26 cellular contexts compared by ENCODE assay signal in the genomic region with DNA sequence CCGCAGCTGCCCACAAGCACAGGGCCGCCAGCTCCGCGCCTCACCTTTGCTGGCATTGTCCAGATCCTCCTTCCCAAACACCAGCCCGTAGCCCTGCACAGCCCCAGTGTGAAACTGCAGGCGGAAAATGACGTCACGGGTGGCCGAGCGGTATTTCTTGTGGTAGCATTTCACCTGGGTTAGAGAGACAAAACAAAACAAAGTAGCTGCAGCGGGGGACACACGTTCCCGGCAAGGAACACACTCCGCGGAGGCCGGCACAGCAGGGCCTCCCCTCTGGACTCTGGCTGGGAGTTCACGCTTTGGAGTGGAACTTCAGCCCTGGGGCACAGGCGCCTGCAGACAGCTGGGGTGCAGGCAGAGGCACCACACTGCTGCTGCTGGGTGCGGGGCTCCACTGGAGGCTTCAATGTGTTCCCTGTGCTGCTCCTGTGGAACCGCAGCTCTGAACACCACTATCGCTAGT.
A peak's percentile ranks its signal among the peaks of the same experiment; 100 is the strongest.
DNase-seq lines count a peak whose midpoint lies in the region; ATAC-seq lines count a peak whose summit lies in the region.
"Had no signal": no experiment of that assay in that cellular context is flagged by ENCODE, and none has a peak within 500 bp of the region (broad histone marks: within the 10 kb centered on the region; RNA-seq: fewer than 3 reads in every experiment).

No MANE protein-coding gene starts in this region.

- H2BK12ac ChIP-seq in trophoblast cell (ENCODE audit: low read length) = no peak overlapping the region

- H2BK5ac ChIP-seq in trophoblast cell (ENCODE audit: low read depth, low read length, poor library complexity) = peak overlapping the region; percentile 12

- H2AK5ac ChIP-seq in trophoblast cell (ENCODE audit: low read length) = no peak overlapping the region

- H3K79me1 ChIP-seq in trophoblast cell (ENCODE audit: low read length) = peaks cover 8% of the 10 kb centered on the region

- CTCF ChIA-PET in activated CD4-positive, alpha-beta T cell treated with anti-CD3 and anti-CD28 coated beads for 36 hours (lab: Charles Lee) = no interaction called here

- no peaks in the 10 kb centered on the region for H3K4me1 ChIP-seq in trophoblast cell (ENCODE audit: control insufficient read depth in 1 of 2, insufficient read depth in 2 of 2, low read length in 2 of 2)
- H3K4me1 ChIP-seq in effector memory CD4-positive, alpha-beta T cell (ENCODE audit: control insufficient read depth, insufficient read depth, low read length, poor library complexity, severe bottlenecking) = no peaks in the 10 kb centered on the region

- no peak overlapping the region for H3K14ac ChIP-seq in trophoblast cell (ENCODE audit: low read length)

- no peak overlapping the region for H4K12ac ChIP-seq in trophoblast cell (ENCODE audit: low read depth, low read length)

- no peak overlapping the region for H3K4me3 Mint-ChIP-seq in activated CD4-positive, alpha-beta T cell treated with anti-CD3 and anti-CD28 coated beads for 36 hours
- H3K4me3 Mint-ChIP-seq: activated naive CD8-positive, alpha-beta T cell; CD8-positive, alpha-beta T cell; central memory CD8-positive, alpha-beta T cell; stimulated activated naive B cell treated with anti-CD40 and anti-IgM and Interleukin-4, amounts not matched to agents 10 μg/mL and 1 μg/mL and 100 μg/mL, for 72 hours; T-helper 2 cell treated with Interferon-gamma antibody and Interleukin-4, amounts not matched to agents 5 μg/mL and 100 μg/mL, for 36 hours had no signal

- no peak overlapping the region for H4K91ac ChIP-seq in trophoblast cell (ENCODE audit: low read depth, low read length)

- WGBS in trophoblast cell (ENCODE audit: extremely low coverage, insufficient coverage, insufficient read length) = no CpG with 5 or more reads among the region's 21 CpGs

- no peak overlapping the region for H3K4me3 ChIP-seq in trophoblast cell (ENCODE audit: low read depth, low read length)
- H3K4me3 ChIP-seq in effector memory CD4-positive, alpha-beta T cell (ENCODE audit: insufficient read depth, low read depth, low read length, poor library complexity, severe bottlenecking) = no peak overlapping the region
- H3K4me3 ChIP-seq: ascending aorta, dorsolateral prefrontal cortex, lung, smooth muscle cell, tibial nerve had no signal

- H3K4ac ChIP-seq in trophoblast cell (ENCODE audit: low read depth, low read length) = no peak overlapping the region

- POLR2A ChIA-PET in activated CD4-positive, alpha-beta T cell treated with anti-CD3 and anti-CD28 coated beads for 36 hours (lab: Charles Lee) = no interaction called here

- no peaks in the 10 kb centered on the region for H3K9me3 ChIP-seq in trophoblast cell (ENCODE audit: insufficient read depth, low read depth, low read length)
- H3K9me3 ChIP-seq in effector memory CD4-positive, alpha-beta T cell (ENCODE audit: control insufficient read depth, low read length) = no peaks in the 10 kb centered on the region
- H3K9me3 ChIP-seq: ascending aorta, tibial nerve had no signal

- no peaks in the 10 kb centered on the region for H3K79me2 ChIP-seq in trophoblast cell (ENCODE audit: control insufficient read depth, insufficient read depth, low read length, poor library complexity)

- H2BK120ac ChIP-seq in trophoblast cell (ENCODE audit: insufficient read depth, low read length, poor library complexity) = peak overlapping the region; percentile 36

- peak overlapping the region; percentile 54 for H3K27ac ChIP-seq in trophoblast cell (ENCODE audit: low read depth, low read length)
- H3K27ac ChIP-seq in effector memory CD4-positive, alpha-beta T cell (ENCODE audit: insufficient read depth, low read length, poor library complexity, severe bottlenecking) = no peak overlapping the region
- H3K27ac ChIP-seq: ascending aorta, dorsolateral prefrontal cortex, RWPE1, WERI-Rb-1 had no signal

- intact Hi-C loops in cardiac septum (cut with DNase I) (no loop called here), Right ventricle myocardium inferior (cut with DNase I) (no loop called here)
- intact Hi-C loops in activated CD4-positive, alpha-beta T cell treated with anti-CD3 and anti-CD28 coated beads for 36 hours (cut with DNase I, micrococcal nuclease) = no loop called here

- no peak overlapping the region for H4K8ac ChIP-seq in trophoblast cell (ENCODE audit: low read depth, low read length)

- H3K18ac ChIP-seq in trophoblast cell (ENCODE audit: low read length) = no peak overlapping the region

- H3K4me2 ChIP-seq in trophoblast cell (ENCODE audit: low read length) = no peak overlapping the region
- H3K4me2 ChIP-seq: smooth muscle cell had no signal

- no peaks in the 10 kb centered on the region for H3K36me3 Mint-ChIP-seq in activated CD4-positive, alpha-beta T cell treated with anti-CD3 and anti-CD28 coated beads for 36 hours (ENCODE audit: low read depth)
- H3K36me3 Mint-ChIP-seq: activated naive CD8-positive, alpha-beta T cell; CD8-positive, alpha-beta T cell had no signal

- H3K36me3 ChIP-seq in trophoblast cell (ENCODE audit: control insufficient read depth in 1 of 2, insufficient read depth in 2 of 2, low read length in 2 of 2) = peaks cover 49 to 59% of the 10 kb centered on the region in 2 experiments
- H3K36me3 ChIP-seq in effector memory CD4-positive, alpha-beta T cell (ENCODE audit: control insufficient read depth, insufficient read depth, low read length) = no peaks in the 10 kb centered on the region
- H3K36me3 ChIP-seq: WERI-Rb-1 had no signal

- H3K27ac Mint-ChIP-seq in activated CD4-positive, alpha-beta T cell treated with anti-CD3 and anti-CD28 coated beads for 36 hours = no peak overlapping the region
- H3K27ac Mint-ChIP-seq: activated naive CD8-positive, alpha-beta T cell; CD8-positive, alpha-beta T cell; T-helper 2 cell treated with Interferon-gamma antibody and Interleukin-4, amounts not matched to agents 5 μg/mL and 100 μg/mL, for 36 hours had no signal

- no peak for ATAC-seq in Right ventricle myocardium inferior
- no peak for ATAC-seq in activated CD4-positive, alpha-beta T cell treated with anti-CD3 and anti-CD28 coated beads for 36 hours
- ATAC-seq: CD8-positive, alpha-beta T cell; stimulated activated naive B cell treated with anti-CD40 and anti-IgM and Interleukin-4, amounts not matched to agents 10 μg/mL and 1 μg/mL and 100 μg/mL, for 72 hours had no signal

- no peaks in the 10 kb centered on the region for H3K9me3 Mint-ChIP-seq in activated CD4-positive, alpha-beta T cell treated with anti-CD3 and anti-CD28 coated beads for 36 hours (ENCODE audit: low read depth)
- H3K9me3 Mint-ChIP-seq: CD8-positive, alpha-beta T cell; central memory CD8-positive, alpha-beta T cell; stimulated activated naive B cell treated with anti-CD40 and anti-IgM and Interleukin-4, amounts not matched to agents 10 μg/mL and 1 μg/mL and 100 μg/mL, for 72 hours; T-helper 2 cell treated with Interferon-gamma antibody and Interleukin-4, amounts not matched to agents 5 μg/mL and 100 μg/mL, for 36 hours had no signal

- DNase-seq in cardiac septum (ENCODE audit: low spot score) (peak; percentile 54), Right ventricle myocardium inferior (ENCODE audit: missing footprints) (no peak), kidney tubule cell (ENCODE audit: low spot score) (peak; percentile 22), trophoblast cell (peak; percentile 16 to 39), superior temporal gyrus (ENCODE audit: extremely low spot score) (no peak), NCI-H2081 (lab: John Stamatoyannopoulos, UW) (no peak)
- no peak for DNase-seq in effector memory CD4-positive, alpha-beta T cell
- no peak for DNase-seq in activated CD4-positive, alpha-beta T cell treated with anti-CD3 and anti-CD28 coated beads for 36 hours
- DNase-seq: activated CD4-positive, alpha-beta T cell treated with anti-CD3 and anti-CD28 coated beads, Interleukin-2, amount 50 U/mL, for 1 hour; CD8-positive, alpha-beta T cell; DMS53; GDM1; NCI-H1436 treated with DMSO at 0.1 percent for 48 hours; NCI-H510A treated with DMSO at 0.1 percent for 48 hours; stimulated activated CD4-positive, alpha-beta T cell treated with anti-CD3 and anti-CD28 coated beads, Interleukin-2, amount 100 ng/mL, for 48 hours; stimulated activated naive B cell treated with anti-CD40 and anti-IgM and Interleukin-4, amounts not matched to agents 10 μg/mL and 1 μg/mL and 100 μg/mL, for 72 hours; WERI-Rb-1 had no signal

- no peak overlapping the region for H2AFZ ChIP-seq in trophoblast cell (ENCODE audit: insufficient read depth, low read length, poor library complexity)

- H3K27me3 ChIP-seq in trophoblast cell (ENCODE audit: insufficient read depth, low read length) = no peaks in the 10 kb centered on the region
- no peaks in the 10 kb centered on the region for H3K27me3 ChIP-seq in effector memory CD4-positive, alpha-beta T cell (replicated peaks; ENCODE audit: control insufficient read depth, insufficient read depth, low read length, poor library complexity, severe bottlenecking)
- H3K27me3 ChIP-seq: ascending aorta, tibial nerve had no signal

- H3K4me1 Mint-ChIP-seq in activated CD4-positive, alpha-beta T cell treated with anti-CD3 and anti-CD28 coated beads for 36 hours = peaks cover 8% of the 10 kb centered on the region
- H3K4me1 Mint-ChIP-seq: central memory CD8-positive, alpha-beta T cell had no signal

- peak overlapping the region; percentile 74 for H3K23ac ChIP-seq in trophoblast cell (ENCODE audit: low read length)

- peaks cover 2% of the 10 kb centered on the region for H3K27me3 Mint-ChIP-seq in activated CD4-positive, alpha-beta T cell treated with anti-CD3 and anti-CD28 coated beads for 36 hours
- H3K27me3 Mint-ChIP-seq: stimulated activated naive B cell treated with anti-CD40 and anti-IgM and Interleukin-4, amounts not matched to agents 10 μg/mL and 1 μg/mL and 100 μg/mL, for 72 hours had no signal

- peak overlapping the region; percentile 22 for H3K9ac ChIP-seq in trophoblast cell (ENCODE audit: low read length)

Comparison
In these comparisons a context has a peak if more than half of its experiments do, and no peak if none do; other contexts are left out.
1. DNase-seq: peak in cardiac septum (single experiment), kidney tubule cell (single experiment) and trophoblast cell (2 of 2); none in Right ventricle myocardium inferior (single experiment), effector memory CD4-positive, alpha-beta T cell (0 of 3), superior temporal gyrus (single experiment), activated CD4-positive, alpha-beta T cell treated with anti-CD3 and anti-CD28 coated beads for 36 hours (single experiment) and NCI-H2081 (0 of 2).